9 cellular contexts compared by ENCODE assay signal in the genomic region with DNA sequence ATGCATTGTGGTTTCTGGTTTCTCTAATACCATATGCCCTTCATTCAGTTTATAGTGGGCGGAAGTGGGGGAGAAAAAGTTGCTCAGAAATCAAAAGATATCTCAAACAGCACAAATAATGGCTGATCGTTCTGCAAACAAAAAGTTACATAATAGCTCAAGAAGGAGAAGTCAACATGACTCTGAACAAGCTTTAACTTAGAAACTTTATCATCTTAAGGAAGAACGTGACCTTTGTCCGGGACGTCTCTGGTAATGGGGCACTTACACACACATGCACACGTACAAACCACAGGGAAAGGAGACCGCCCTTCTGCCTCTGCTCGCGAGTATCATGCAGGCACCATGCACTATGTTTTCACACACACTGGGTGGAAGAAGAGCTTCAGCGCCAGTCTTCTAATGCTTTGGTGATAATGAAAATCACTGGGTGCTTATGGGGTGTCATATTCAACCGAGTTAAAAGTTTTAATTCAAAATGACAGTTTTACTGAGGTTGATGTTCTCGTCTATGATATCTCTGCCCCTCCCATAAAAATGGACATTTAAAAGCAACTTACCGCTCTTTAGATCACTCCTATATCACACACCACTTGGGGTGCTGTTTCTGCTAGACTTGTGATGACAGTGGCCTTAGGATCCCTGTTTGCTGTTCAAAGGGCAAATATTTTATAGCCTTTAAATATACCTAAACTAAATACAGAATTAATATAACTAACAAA. TPM values are rescaled to one million over a fixed set of nuclear protein-coding genes. Genes with fewer than 3 reads are reported as not detected.
A peak's percentile ranks its signal among the peaks of the same experiment; 100 is the strongest.
DNase-seq lines count a peak whose midpoint lies in the region; ATAC-seq lines count a peak whose summit lies in the region.
"Had no signal": no experiment of that assay in that cellular context is flagged by ENCODE, and none has a peak within 500 bp of the region (broad histone marks: within the 10 kb centered on the region; RNA-seq: fewer than 3 reads in every experiment).

No MANE protein-coding gene starts in this region.

- peaks cover 15% of the 10 kb centered on the region for H3K4me1 ChIP-seq in CD4-positive, alpha-beta memory T cell (ENCODE audit: insufficient read depth, low read length)
- H3K4me1 ChIP-seq in mucosa of rectum (ENCODE audit: control insufficient read depth in 2 of 2, insufficient read depth in 2 of 2, low read length in 2 of 2): peaks cover 35 to 43% of the 10 kb centered on the region in 2 donors

- no peak overlapping the region for H3K27ac ChIP-seq in CD4-positive, alpha-beta memory T cell (ENCODE audit: low read depth, low read length)
- H3K27ac ChIP-seq in mucosa of rectum (ENCODE audit: low read depth in 2 of 2, low read length in 2 of 2): peak overlapping the region; percentile 88 to 91

- peaks cover 14 to 46% of the 10 kb centered on the region in 2 donors for H3K36me3 Mint-ChIP-seq in CD4-positive, alpha-beta memory T cell
- peaks cover 29% of the 10 kb centered on the region for H3K36me3 Mint-ChIP-seq in dendritic cell treated with granulocyte-macrophage colony-stimulating factor and Interleukin-4, amounts not matched to agents 40 ng/mL and 50 ng/mL, for 4 days (ENCODE audit: low read depth)

- POLR2A ChIA-PET in CD4-positive, alpha-beta memory T cell (lab: Charles Lee; ENCODE audit: partially characterized antibody): interaction anchor here (2.5 kb wide), 1 partner anchor 25 kb away, joined by 12 read pairs; no protein-coding TSS in a partner anchor

- peaks cover 3 to 26% of the 10 kb centered on the region in 2 donors for H3K27me3 Mint-ChIP-seq in CD4-positive, alpha-beta memory T cell
- no peaks in the 10 kb centered on the region for H3K27me3 Mint-ChIP-seq in dendritic cell treated with granulocyte-macrophage colony-stimulating factor and Interleukin-4, amounts not matched to agents 40 ng/mL and 50 ng/mL, for 4 days

- H3K27ac Mint-ChIP-seq in CD4-positive, alpha-beta memory T cell: peak overlapping the region in 6 of 7 donors; percentile 1 to 99 (median 90)
- H3K27ac Mint-ChIP-seq in dendritic cell treated with granulocyte-macrophage colony-stimulating factor and Interleukin-4, amounts not matched to agents 40 ng/mL and 50 ng/mL, for 4 days: peak overlapping the region; percentile 83
- H3K27ac Mint-ChIP-seq: activated B cell treated with CpG ODN at 0.5 μM for 24 hours had no signal

- no peaks in the 10 kb centered on the region for H3K9me3 ChIP-seq in CD4-positive, alpha-beta memory T cell (ENCODE audit: control insufficient read depth in 1 of 2, low read length in 2 of 2)
- H3K9me3 ChIP-seq in mucosa of rectum (ENCODE audit: control insufficient read depth in 2 of 2, low read length in 2 of 2): no peaks in the 10 kb centered on the region

- H3K9ac ChIP-seq in mucosa of rectum (ENCODE audit: low read depth in 1 of 2, low read length in 2 of 2): peak overlapping the region; percentile 49 to 50

- H3K27me3 ChIP-seq in CD4-positive, alpha-beta memory T cell (ENCODE audit: insufficient read depth, low read length): peaks cover 6% of the 10 kb centered on the region
- no peaks in the 10 kb centered on the region for H3K27me3 ChIP-seq in mucosa of rectum (ENCODE audit: control insufficient read depth in 2 of 2, insufficient read depth in 2 of 2, low read length in 2 of 2)

- peaks cover 0 to 32% (median 0%) of the 10 kb centered on the region in 8 donors for H3K9me3 Mint-ChIP-seq in CD4-positive, alpha-beta memory T cell
- no peaks in the 10 kb centered on the region for H3K9me3 Mint-ChIP-seq in dendritic cell treated with granulocyte-macrophage colony-stimulating factor and Interleukin-4, amounts not matched to agents 40 ng/mL and 50 ng/mL, for 4 days
- H3K9me3 Mint-ChIP-seq: activated B cell treated with CpG ODN at 0.5 μM for 24 hours had no signal

- ATAC-seq in GM21723 (IDR thresholded peaks at IDR 0.05; ENCODE audit: unreplicated experiment) (no peak), HG03460 (IDR thresholded peaks at IDR 0.05; ENCODE audit: unreplicated experiment) (no peak)

- DNase-seq in CD4-positive, alpha-beta memory T cell: peak; percentile 63 to 76 (median 66)
- DNase-seq in NOMO-1 (lab: John Stamatoyannopoulos, UW; ENCODE audit: unreplicated experiment in 2 of 2): peak; percentile 74 to 94
- DNase-seq in epidermal melanocyte (ENCODE audit: insufficient read length, low spot score): no peak
- no peak for DNase-seq in HPDE6-E6E7 (ENCODE audit: extremely low spot score)
- DNase-seq: activated B cell treated with CpG ODN at 0.5 μM for 24 hours had no signal

- peaks cover 13 to 53% (median 23%) of the 10 kb centered on the region in 4 donors for H3K4me1 Mint-ChIP-seq in CD4-positive, alpha-beta memory T cell
- peaks cover 75% of the 10 kb centered on the region for H3K4me1 Mint-ChIP-seq in dendritic cell treated with granulocyte-macrophage colony-stimulating factor and Interleukin-4, amounts not matched to agents 40 ng/mL and 50 ng/mL, for 4 days (ENCODE audit: low read depth)

- intact Hi-C loops in CD4-positive, alpha-beta memory T cell (cut with micrococcal nuclease): no loop called here
- intact Hi-C loops in dendritic cell treated with granulocyte-macrophage colony-stimulating factor and Interleukin-4, amounts not matched to agents 40 ng/mL and 50 ng/mL, for 4 days (cut with micrococcal nuclease): loop anchor here (2.0 kb wide), 1 partner anchor 15 kb away; no protein-coding TSS in a partner anchor

- peak overlapping the region in 5 of 8 donors; percentile 4 to 76 (median 48) for H3K4me3 Mint-ChIP-seq in CD4-positive, alpha-beta memory T cell
- peak overlapping the region; percentile 43 for H3K4me3 Mint-ChIP-seq in dendritic cell treated with granulocyte-macrophage colony-stimulating factor and Interleukin-4, amounts not matched to agents 40 ng/mL and 50 ng/mL, for 4 days
- H3K4me3 Mint-ChIP-seq: activated B cell treated with CpG ODN at 0.5 μM for 24 hours had no signal

- CTCF ChIA-PET in CD4-positive, alpha-beta memory T cell (lab: Charles Lee; ENCODE audit: partially characterized antibody): interaction anchor here (0.9 to 2.2 kb wide), 3 partner anchors 11 to 51 kb away, joined by 3 to 11 read pairs (median 6); no protein-coding TSS in a partner anchor

- no peak overlapping the region for H3K4me3 ChIP-seq in CD4-positive, alpha-beta memory T cell (ENCODE audit: low read length in 2 of 2)
- peak overlapping the region in 1 of 2 donors; percentile 52 for H3K4me3 ChIP-seq in mucosa of rectum (ENCODE audit: low read length in 2 of 2)

- no peaks in the 10 kb centered on the region for H3K36me3 ChIP-seq in CD4-positive, alpha-beta memory T cell (ENCODE audit: insufficient read depth, low read length)
- H3K36me3 ChIP-seq in mucosa of rectum (ENCODE audit: control insufficient read depth in 2 of 2, insufficient read depth in 2 of 2, low read length in 2 of 2): peaks cover 15 to 18% of the 10 kb centered on the region in 2 donors

RNA-seq across cellular contexts. Expression of a gene that starts 4.7 kb away (rescaled TPM):
- 1 to 10 TPM; 4.1 to 4.3 TPM for total RNA-seq in CD4-positive, alpha-beta memory T cell
- 100 to 1,000 TPM; 162 to 519 TPM for polyA plus RNA-seq in CD4-positive, alpha-beta memory T cell

Comparison
In these comparisons a context has a peak if more than half of its experiments do, and no peak if none do; other contexts are left out.
1. DNase-seq: peak in CD4-positive, alpha-beta memory T cell (5 of 5) and NOMO-1 (2 of 2); none in epidermal melanocyte (single experiment) and HPDE6-E6E7 (single experiment).